8 cellular contexts compared by ENCODE assay signal in the genomic region with DNA sequence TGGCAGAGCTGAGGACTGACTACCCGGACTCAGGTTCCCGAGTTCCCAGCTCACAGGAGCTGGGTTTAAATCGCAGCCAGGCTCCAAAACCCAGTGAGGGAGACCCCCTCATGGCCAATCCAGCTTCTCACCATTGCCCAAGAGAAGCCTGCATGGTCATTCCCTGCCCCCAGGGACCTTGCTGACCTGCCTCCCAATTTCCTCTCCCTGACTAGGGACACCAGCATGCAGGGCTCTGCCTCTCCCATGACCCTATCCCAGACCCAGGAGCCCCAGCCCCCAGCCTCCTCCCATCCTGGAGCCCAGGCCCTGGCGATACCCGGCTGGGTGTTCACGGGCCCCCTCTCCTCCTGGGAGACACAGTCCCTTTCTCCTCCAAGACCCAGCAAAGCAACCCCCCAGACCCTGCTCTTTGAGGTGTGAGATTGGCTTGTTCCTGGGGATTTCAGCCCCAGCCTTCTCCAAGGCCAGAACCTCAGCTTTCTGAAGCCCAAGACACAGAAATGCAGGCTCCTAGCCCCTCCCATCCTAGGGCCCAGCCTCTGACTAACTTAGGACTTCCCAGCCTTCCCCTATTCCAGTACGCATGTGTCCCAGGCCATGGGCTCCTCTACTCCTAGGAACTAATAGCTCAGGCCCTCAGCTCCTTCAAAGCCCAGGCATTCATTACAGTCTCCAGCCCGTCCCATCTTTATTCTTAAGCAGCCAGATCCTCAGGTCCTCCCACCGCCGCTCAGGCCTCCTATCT. TPM values are rescaled to one million over a fixed set of nuclear protein-coding genes. Genes with fewer than 3 reads are reported as not detected.
DNase-seq lines count a peak whose midpoint lies in the region; ATAC-seq, FAIRE-seq and TF ChIP-seq lines count a peak whose summit lies in the region.
"Had no signal": no experiment of that assay in that cellular context is flagged by ENCODE, and none has a peak within 500 bp of the region (broad histone marks: within the 10 kb centered on the region; RNA-seq: fewer than 3 reads in every experiment).

No MANE protein-coding gene starts in this region.

- DNase-seq in GM12864 (ENCODE audit: low read depth) (no peak), NCI-H446 (lab: John Stamatoyannopoulos, UW) (peak; percentile 38 to 63), MCF 10A (ENCODE audit: unreplicated experiment) (peak; percentile 86), immature natural killer cell (no peak), small intestine (peak; percentile 78)
- no peak for DNase-seq in stimulated activated CD4-positive, alpha-beta T cell treated with anti-CD3 and anti-CD28 coated beads, Interleukin-2, amount 100 ng/mL, for 24 hours

- no peak for ATAC-seq in HG03280 (IDR thresholded peaks at IDR 0.05; ENCODE audit: unreplicated experiment)

- H3K27ac ChIP-seq in small intestine (ENCODE audit: low read depth in 1 of 2, low read length in 1 of 2): peak overlapping the region; percentile 5 to 95

- no peak for TF ChIP-seq CTCF in GM12864 (IDR thresholded peaks at IDR 0.05; ENCODE audit: low read depth, low read length, missing control alignments)
- no peak for TF ChIP-seq CTCF in MCF 10A (IDR thresholded peaks at IDR 0.05; ENCODE audit: unreplicated experiment)

- H3K9me3 ChIP-seq in small intestine (ENCODE audit: control insufficient read depth, low read depth): no peaks in the 10 kb centered on the region

- H3K27ac Mint-ChIP-seq in MCF 10A (ENCODE audit: low read depth, unreplicated experiment): peak overlapping the region; percentile 95
- peak overlapping the region; percentile 83 to 99 (median 94) for H3K27ac Mint-ChIP-seq in immature natural killer cell

- H3K36me3 ChIP-seq in small intestine (ENCODE audit: control insufficient read depth in 2 of 2, insufficient read depth in 2 of 2, low read length in 2 of 2): peaks cover 2 to 4% of the 10 kb centered on the region in 2 donors

- no peaks in the 10 kb centered on the region for H3K9me3 Mint-ChIP-seq in MCF 10A (ENCODE audit: unreplicated experiment)
- H3K9me3 Mint-ChIP-seq in immature natural killer cell: no peaks in the 10 kb centered on the region

- peaks cover 34% of the 10 kb centered on the region for H3K4me1 Mint-ChIP-seq in MCF 10A (ENCODE audit: insufficient read depth, unreplicated experiment)
- peaks cover 27 to 33% of the 10 kb centered on the region in 2 donors for H3K4me1 Mint-ChIP-seq in immature natural killer cell

- POLR2A ChIA-PET in MCF 10A (lab: Yijun Ruan, JAX): interaction anchor here (0.7 to 3.9 kb wide), 19 partner anchors 9 to 1392 kb away, joined by 3 to 98 read pairs (median 5); a partner anchor contains a TSS

- H3K36me3 Mint-ChIP-seq in MCF 10A (ENCODE audit: insufficient read depth, unreplicated experiment) (peaks cover 46% of the 10 kb centered on the region), immature natural killer cell (peaks cover 4 to 12% (median 7%) of the 10 kb centered on the region in 3 donors)

- peaks cover 2 to 7% of the 10 kb centered on the region in 2 donors for H3K4me1 ChIP-seq in small intestine (ENCODE audit: control insufficient read depth in 2 of 2, insufficient read depth in 1 of 2, low read depth in 1 of 2, low read length in 1 of 2)

- CTCF ChIA-PET in MCF 10A (lab: Yijun Ruan, JAX): interaction anchor here (0.6 to 3.0 kb wide), 5 partner anchors 9 to 197 kb away, joined by 3 to 39 read pairs (median 18); no protein-coding TSS in a partner anchor

- 19 to 34% (median 34%) methylated on average over 7 to 10 of the region's 10 CpGs for WGBS in small intestine, 3 donors

- BruUV-seq in MCF 10A (replicated peaks; lab: Mats Ljungman, UMichigan): no TSS peak

- peak overlapping the region; percentile 95 for H3K4me3 Mint-ChIP-seq in MCF 10A (ENCODE audit: unreplicated experiment)
- H3K4me3 Mint-ChIP-seq in immature natural killer cell: peak overlapping the region; percentile 91 to 99 (median 95)

- H3K27me3 Mint-ChIP-seq in MCF 10A (ENCODE audit: insufficient read depth, unreplicated experiment) (no peaks in the 10 kb centered on the region), immature natural killer cell (ENCODE audit: low read depth in 3 of 3) (peaks cover 4 to 5% (median 5%) of the 10 kb centered on the region in 3 donors)

- intact Hi-C loops in MCF 10A (cut with micrococcal nuclease): loop anchor here (1.0 to 10.0 kb wide), 2 partner anchors 13 to 233 kb away; no protein-coding TSS in a partner anchor

- no peak for FAIRE-seq in small intestine (lab: Jason Lieb, UNC)
- FAIRE-seq: endometrium had no signal

- peak overlapping the region; percentile 98 for H3K4me3 ChIP-seq in GM12864 (ENCODE audit: low read depth, low read length)
- H3K4me3 ChIP-seq in small intestine (ENCODE audit: low read depth in 1 of 2, low read length in 2 of 2): peak overlapping the region; percentile 52 to 89

- no peaks in the 10 kb centered on the region for H3K27me3 ChIP-seq in small intestine (ENCODE audit: control insufficient read depth in 2 of 2, insufficient read depth in 2 of 2, low read length in 2 of 2)

RNA-seq across cellular contexts. Expression of a gene that starts 1.1 kb away (rescaled TPM):
- total RNA-seq in MCF 10A (2022): 29.7 and 42.7 TPM in 2 replicates
- polyA plus RNA-seq in immature natural killer cell: 10 to 100 TPM; 16.0 to 40.3 (median 32.9) TPM
- 10 to 100 TPM; 16.2 to 25.3 (median 24.8) TPM for polyA plus RNA-seq in small intestine

RNA-seq across cellular contexts. Expression of a gene that starts 1.7 kb away (rescaled TPM):
- total RNA-seq in MCF 10A (2022): 126 and 156 TPM in 2 replicates
- polyA plus RNA-seq in immature natural killer cell: 10 to 100 TPM; 64.0 to 72.7 (median 64.2) TPM
- 100 to 1,000 TPM in 1 of 3 donors, 10 to 100 TPM in 2; 45.4 to 108 (median 53.0) TPM for polyA plus RNA-seq in small intestine

RNA-seq across cellular contexts. Expression of a gene that starts 24.9 kb away (rescaled TPM):
- not detected in 2 replicates for total RNA-seq in MCF 10A (2022)
- polyA plus RNA-seq in immature natural killer cell: not detected
- 10 to 100 TPM in 1 of 3 donors, 1 to 10 TPM in 2; 1.6 to 40.5 (median 8.9) TPM for polyA plus RNA-seq in small intestine

RNA-seq across cellular contexts. Expression of a gene that starts 26.9 kb away (rescaled TPM):
- 275 and 390 TPM in 2 replicates for total RNA-seq in MCF 10A (2022)
- polyA plus RNA-seq in immature natural killer cell (1,000 to 10,000 TPM; 3,472 to 4,403 (median 4,065) TPM), small intestine (1,000 to 10,000 TPM; 4,142 to 9,227 (median 7,309) TPM)

RNA-seq across cellular contexts. Expression of a gene that starts 32.1 kb away (rescaled TPM):
- total RNA-seq in MCF 10A (2022): not detected in 2 replicates
- polyA plus RNA-seq in immature natural killer cell (not detected), small intestine (not detected)

Comparison
In these comparisons a context has a peak if more than half of its experiments do, and no peak if none do; other contexts are left out.
1. DNase-seq: peak in NCI-H446 (2 of 2), MCF 10A (single experiment) and small intestine (single experiment); none in GM12864 (single experiment), immature natural killer cell (0 of 3) and stimulated activated CD4-positive, alpha-beta T cell treated with anti-CD3 and anti-CD28 coated beads, Interleukin-2, amount 100 ng/mL, for 24 hours (0 of 2).